In the genomic region with DNA sequence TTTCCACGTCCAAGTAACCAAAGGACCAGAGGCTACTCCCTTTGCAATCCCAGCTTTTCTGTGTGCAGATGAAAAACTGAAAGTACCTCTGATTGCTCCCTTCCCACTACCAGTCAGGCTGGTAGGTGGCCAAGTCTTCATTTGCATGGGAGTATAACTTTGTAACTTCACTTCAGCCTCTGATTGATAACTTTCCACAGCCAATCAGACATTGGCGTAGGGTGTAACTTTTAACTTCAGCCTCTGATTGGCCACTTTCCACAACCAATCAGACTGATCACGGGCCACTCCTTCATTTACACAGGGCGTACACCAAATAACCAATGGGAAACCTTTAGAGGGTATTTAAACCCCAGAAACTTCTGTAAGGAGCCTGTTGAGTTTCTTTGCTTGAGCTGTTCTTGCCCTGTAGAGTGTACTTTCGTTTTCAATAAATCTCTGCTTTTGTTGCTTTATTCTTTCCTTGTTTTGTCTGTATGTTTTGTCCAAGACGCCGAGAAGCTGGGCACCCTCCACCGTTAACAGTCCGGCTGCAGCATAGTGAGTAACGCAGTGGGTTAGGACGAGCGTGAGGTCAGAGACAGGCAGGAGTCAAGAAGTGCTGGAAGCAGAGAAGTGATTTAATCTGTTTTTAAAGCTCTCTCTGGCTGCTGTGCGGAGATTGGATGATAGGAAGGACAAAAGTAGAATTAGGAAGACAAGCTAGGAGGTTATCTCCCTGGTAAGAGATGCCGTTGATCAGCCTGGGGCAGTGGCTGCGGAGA, we compare ENCODE assay signal across 1 cellular context.
A peak's percentile ranks its signal among the peaks of the same experiment; 100 is the strongest.
TF ChIP-seq lines count a peak whose summit lies in the region.

No MANE protein-coding gene starts in this region.

TF ChIP-seq in HEK293, 187 proteins besides CTCF, POLR2A, EP300 and RAD21 (continued from another document):
- TF ChIP-seq ZBTB44 (tag by site-specific recombination; IDR thresholded peaks at IDR 0.05), result 0 out of 2 replicates have a peak, but pooled peaks have one; percentile 16
- peak; percentile 70; the same call in 1 of the 2 replicates for TF ChIP-seq SCRT1 (tag by site-specific recombination; IDR thresholded peaks at IDR 0.05; ENCODE audit: borderline replicate concordance)
- TF ChIP-seq PRDM4 (tag by site-specific recombination; IDR thresholded peaks at IDR 0.05), result 0 out of 2 replicates have a peak, but pooled peaks have one; percentile 21
- TF ChIP-seq SP2 (tag by site-specific recombination; IDR thresholded peaks at IDR 0.05), result peak; percentile 94
